ENCODE assay signal across 8 cellular contexts in genomic region chr5:54520438-54520846, GRCh38. TPM values are rescaled to one million over a fixed set of nuclear protein-coding genes. Genes with fewer than 3 reads are reported as not detected.
A peak's percentile ranks its signal among the peaks of the same experiment; 100 is the strongest.
DNase-seq lines count a peak whose midpoint lies in the region; ATAC-seq, FAIRE-seq and TF ChIP-seq lines count a peak whose summit lies in the region.

No MANE protein-coding gene starts in this region.

- CTCF ChIA-PET in PC-3 (lab: Charles Lee) = no interaction called here

- intact Hi-C loops in PC-3 (cut with micrococcal nuclease) = loop anchor here (10.0 kb wide), 2 partner anchors 124 to 184 kb away; no protein-coding TSS in a partner anchor

- 0 out of 2 replicates have a peak, but pooled peaks cover 8% of the 10 kb centered on the region for H4K20me1 ChIP-seq in PC-3 (ENCODE audit: low read length)

- H3K27ac ChIP-seq in PC-3 (ENCODE audit: low read length) = no peak overlapping the region
- no peak overlapping the region for H3K27ac ChIP-seq in effector memory CD4-positive, alpha-beta T cell (ENCODE audit: insufficient read depth, low read length, poor library complexity, severe bottlenecking)
- H3K27ac ChIP-seq in muscle layer of duodenum (ENCODE audit: low read length) = peak overlapping the region; percentile 90

- H3K4me3 ChIP-seq in PC-3 (ENCODE audit: low read length) (peak overlapping the region; percentile 67), muscle layer of duodenum (ENCODE audit: low read depth in 1 of 2, low read length in 2 of 2) (peak overlapping the region; percentile 71 to 77)
- peak overlapping the region; percentile 90 for H3K4me3 ChIP-seq in effector memory CD4-positive, alpha-beta T cell (ENCODE audit: insufficient read depth, low read depth, low read length, poor library complexity, severe bottlenecking)

- peaks cover 36% of the 10 kb centered on the region for H3K4me1 ChIP-seq in PC-3 (ENCODE audit: insufficient read depth, low read length)
- peaks cover 31% of the 10 kb centered on the region for H3K4me1 ChIP-seq in effector memory CD4-positive, alpha-beta T cell (ENCODE audit: control insufficient read depth, insufficient read depth, low read length, poor library complexity, severe bottlenecking)
- H3K4me1 ChIP-seq in muscle layer of duodenum (ENCODE audit: control insufficient read depth in 1 of 2, insufficient read depth in 2 of 2, low read length in 2 of 2) = peaks cover 28 to 31% of the 10 kb centered on the region in 2 donors

- no peak for FAIRE-seq in frontal cortex (lab: Jason Lieb, UNC)

- peaks cover 73% of the 10 kb centered on the region for H3K79me2 ChIP-seq in PC-3 (ENCODE audit: low read length)

- H3K36me3 ChIP-seq in PC-3 (ENCODE audit: low read depth, low read length) = no peaks in the 10 kb centered on the region
- no peaks in the 10 kb centered on the region for H3K36me3 ChIP-seq in effector memory CD4-positive, alpha-beta T cell (ENCODE audit: control insufficient read depth, insufficient read depth, low read length)
- no peaks in the 10 kb centered on the region for H3K36me3 ChIP-seq in muscle layer of duodenum (ENCODE audit: control insufficient read depth in 1 of 2, insufficient read depth in 2 of 2, low read length in 2 of 2)

- H3K9me2 ChIP-seq in PC-3 (replicated peaks; ENCODE audit: low read length) = no peaks in the 10 kb centered on the region

- H3F3A ChIP-seq in PC-3 (ENCODE audit: low read length, unreplicated experiment) = no peaks in the 10 kb centered on the region

- TF ChIP-seq CTCF in PC-3 (conservative IDR thresholded peaks at IDR 0.05; ENCODE audit: low read depth, low read length) = no peak

- BruUV-seq in PC-3 (replicated peaks; lab: Mats Ljungman, UMichigan) = no TSS peak

- no peak overlapping the region for H2AFZ ChIP-seq in PC-3 (ENCODE audit: low read length)

- no peaks in the 10 kb centered on the region for H3K27me3 ChIP-seq in PC-3 (ENCODE audit: low read length)
- H3K27me3 ChIP-seq in effector memory CD4-positive, alpha-beta T cell (replicated peaks; ENCODE audit: control insufficient read depth, insufficient read depth, low read length, poor library complexity, severe bottlenecking) = no peaks in the 10 kb centered on the region
- H3K27me3 ChIP-seq in muscle layer of duodenum (ENCODE audit: low read depth, low read length) = no peaks in the 10 kb centered on the region

- ATAC-seq in PC-3 = no peak

- H3K4me2 ChIP-seq in PC-3 (ENCODE audit: low read length) = peak overlapping the region; percentile 85

- no peaks in the 10 kb centered on the region for H3K9me3 ChIP-seq in PC-3 (ENCODE audit: low read length)
- H3K9me3 ChIP-seq in effector memory CD4-positive, alpha-beta T cell (ENCODE audit: control insufficient read depth, low read length) = no peaks in the 10 kb centered on the region
- H3K9me3 ChIP-seq in muscle layer of duodenum (ENCODE audit: control insufficient read depth in 1 of 2, low read length in 2 of 2) = no peaks in the 10 kb centered on the region

- POLR2A ChIA-PET in PC-3 (lab: Charles Lee; ENCODE audit: unreplicated experiment) = no interaction called here

- peak overlapping the region; percentile 16; the same call in 1 of the 2 replicates for H3K9ac ChIP-seq in PC-3 (ENCODE audit: low read length)

- peak; percentile 53 for DNase-seq in ELR (ENCODE audit: low read depth)
- peak; percentile 20 for DNase-seq in PC-3
- DNase-seq in effector memory CD4-positive, alpha-beta T cell = no peak
- no peak for DNase-seq in central memory CD4-positive, alpha-beta T cell
- no peak for DNase-seq in NCI-H146 treated with DMSO at 0.1 percent for 48 hours (lab: John Stamatoyannopoulos, UW; ENCODE audit: unreplicated experiment)
- DNase-seq in frontal cortex (ENCODE audit: low spot score in 2 of 2) = no peak
- DNase-seq in D341Med (ENCODE audit: low spot score) = no peak

RNA-seq across cellular contexts. Expression of gene SNX18, which starts 2.9 kb away (rescaled TPM):
- 14.3 and 16.5 TPM in 2 replicates for total RNA-seq in PC-3 (2014; rRNA removed)
- 24.9 TPM for total RNA-seq in frontal cortex

Comparison
In these comparisons a context has a peak if more than half of its experiments do, and no peak if none do; other contexts are left out.
1. DNase-seq: peak in ELR (single experiment) and PC-3 (single experiment); none in effector memory CD4-positive, alpha-beta T cell (0 of 3), central memory CD4-positive, alpha-beta T cell (single experiment), NCI-H146 treated with DMSO at 0.1 percent for 48 hours (single experiment), frontal cortex (0 of 2) and D341Med (single experiment).
2. Peak in every context shown above with its lines, with median percentiles within 50 percentile points of each other: H3K4me3 ChIP-seq.